ENCODE assay signal across 1 cellular context in genomic region chr3:78274475-78275065, GRCh38.
TF ChIP-seq lines count a peak whose summit lies in the region.

No MANE protein-coding gene starts in this region.

TF ChIP-seq in H1, 55 proteins besides CTCF, POLR2A, EP300 and RAD21 (continued from another document):
- TF ChIP-seq CHD7 (IDR thresholded peaks at IDR 0.05; ENCODE audit: insufficient replicate concordance, low read length) = no peak
